1 cellular context compared by ENCODE assay signal in the genomic region with DNA sequence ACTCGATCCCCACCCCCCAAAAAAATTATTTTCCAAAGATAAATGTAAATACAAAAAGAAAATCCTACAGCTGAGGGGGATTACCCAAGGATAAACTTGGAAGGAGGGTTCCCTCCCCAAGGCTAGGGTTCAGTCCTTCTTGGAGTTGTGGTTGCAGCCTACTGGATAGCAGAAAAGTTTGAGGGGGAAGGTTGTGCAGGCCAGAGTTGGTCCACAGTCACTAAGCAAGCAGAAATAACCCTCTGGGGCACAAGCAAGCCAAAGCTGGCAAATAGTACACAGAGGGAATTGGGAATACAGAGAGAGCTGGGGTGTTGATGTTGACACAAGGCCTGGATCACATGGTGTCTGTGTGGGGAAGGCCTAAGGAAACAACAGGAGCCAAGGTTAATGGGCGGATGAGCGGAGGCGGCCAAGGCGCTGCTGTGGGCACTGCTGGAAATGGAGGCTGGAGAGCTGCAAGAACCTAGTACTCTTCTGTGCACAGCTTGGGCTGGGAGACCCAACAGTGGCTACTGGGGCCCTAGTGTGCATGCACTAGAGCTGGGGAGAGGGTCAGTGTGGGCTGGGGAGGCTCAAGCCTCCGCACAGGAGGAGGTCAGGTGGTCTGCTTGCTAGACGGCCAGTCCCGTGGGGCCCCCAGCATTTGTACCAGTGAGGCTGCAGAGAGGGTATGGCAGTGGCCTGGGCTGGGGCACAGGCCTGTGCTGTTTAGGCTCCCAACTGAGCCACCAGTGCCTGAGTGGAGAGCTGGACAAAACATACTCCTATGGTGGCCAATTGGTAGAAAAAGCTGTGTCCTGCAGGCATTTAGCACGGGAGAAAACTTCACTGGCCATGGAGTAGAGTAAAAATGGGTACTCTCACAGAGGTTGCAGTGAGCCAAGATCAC.
TF ChIP-seq lines count a peak whose summit lies in the region.

No MANE protein-coding gene starts in this region.

TF ChIP-seq in HepG2, 621 proteins besides CTCF, POLR2A, EP300 and RAD21 (continued from another document and continues in another):
- TF ChIP-seq ZMYM3 (CRISPR knock-in tag; IDR thresholded peaks at IDR 0.05) (0 out of 2 replicates have a peak, but pooled peaks have one; percentile 33), TARDBP (CRISPR knock-in tag; IDR thresholded peaks at IDR 0.05) (peak; percentile 76), ZSCAN30 (CRISPR knock-in tag; IDR thresholded peaks at IDR 0.05) (no peak), GPN1 (CRISPR knock-in tag; IDR thresholded peaks at IDR 0.05; ENCODE audit: borderline replicate concordance) (no peak), PAX8 (CRISPR knock-in tag; IDR thresholded peaks at IDR 0.05; ENCODE audit: borderline replicate concordance) (no peak), ZFP41 (CRISPR knock-in tag; IDR thresholded peaks at IDR 0.05; ENCODE audit: borderline replicate concordance) (0 out of 2 replicates have a peak, but pooled peaks have one; percentile 10), ZFY (CRISPR knock-in tag; IDR thresholded peaks at IDR 0.05) (peak; percentile 90), ZBTB20 (CRISPR knock-in tag; IDR thresholded peaks at IDR 0.05; ENCODE audit: borderline replicate concordance, low read depth) (0 out of 2 replicates have a peak, but pooled peaks have one; percentile 19), ZNF337 (CRISPR knock-in tag; IDR thresholded peaks at IDR 0.05; ENCODE audit: borderline replicate concordance, low read depth) (0 out of 2 replicates have a peak, but pooled peaks have one; percentile 84), ONECUT2 (CRISPR knock-in tag; IDR thresholded peaks at IDR 0.05) (peak; percentile 51; the same call in 1 of the 2 replicates), ATAD3A (CRISPR knock-in tag; IDR thresholded peaks at IDR 0.05) (peak; percentile 56; the same call in 1 of the 2 replicates), REPIN1 (CRISPR knock-in tag; IDR thresholded peaks at IDR 0.05; ENCODE audit: borderline replicate concordance, low read depth) (0 out of 2 replicates have a peak, but pooled peaks have one; percentile 71), ZMAT3 (CRISPR knock-in tag; conservative IDR thresholded peaks at IDR 0.05) (peak; percentile 64; the same call in 1 of the 2 replicates), KAT7 (CRISPR knock-in tag; IDR thresholded peaks at IDR 0.05; ENCODE audit: borderline replicate concordance) (peak; percentile 75), ERF (CRISPR knock-in tag; IDR thresholded peaks at IDR 0.05) (peak; percentile 90), HNF4A (CRISPR knock-in tag; IDR thresholded peaks at IDR 0.05) (peak; percentile 68), SMC3 (IDR thresholded peaks at IDR 0.05; ENCODE audit: low read length) (no peak), STAT5B (CRISPR knock-in tag; IDR thresholded peaks at IDR 0.05) (no peak), ZNF883 (CRISPR knock-in tag; IDR thresholded peaks at IDR 0.05; ENCODE audit: not compliant biosample characterization) (peak; percentile 84), ZBTB7B (CRISPR knock-in tag; IDR thresholded peaks at IDR 0.05) (peak; percentile 43; the same call in 1 of the 2 replicates), MLLT10 (CRISPR knock-in tag; IDR thresholded peaks at IDR 0.05) (no peak), CC2D1A (CRISPR knock-in tag; IDR thresholded peaks at IDR 0.05) (no peak), HNF4G (IDR thresholded peaks at IDR 0.05; ENCODE audit: borderline replicate concordance, low read depth, low read length) (no peak), HNF4G (CRISPR knock-in tag; IDR thresholded peaks at IDR 0.05; ENCODE audit: borderline replicate concordance, low read depth) (peak; percentile 56), CCAR2 (optimal IDR thresholded peaks at IDR 0.05; ENCODE audit: low read depth, low read length) (no peak), HDAC2 (CRISPR knock-in tag; IDR thresholded peaks at IDR 0.05) (peak; percentile 84; the same call in 1 of the 2 replicates), GABPA (IDR thresholded peaks at IDR 0.05; ENCODE audit: low read depth, low read length) (no peak), GABPA (CRISPR knock-in tag; IDR thresholded peaks at IDR 0.05; ENCODE audit: low read depth) (peak; percentile 84), ZNF546 (CRISPR knock-in tag; conservative IDR thresholded peaks at IDR 0.05) (peak; percentile 56; the same call in 1 of the 2 replicates), ZBTB42 (CRISPR knock-in tag; IDR thresholded peaks at IDR 0.05) (peak; percentile 60; the same call in 1 of the 2 replicates), PHF20 (CRISPR knock-in tag; IDR thresholded peaks at IDR 0.05) (peak; percentile 59), KDM3A (CRISPR knock-in tag; IDR thresholded peaks at IDR 0.05; ENCODE audit: low read depth) (peak; percentile 75; the same call in 1 of the 2 replicates), KLF16 (CRISPR knock-in tag; IDR thresholded peaks at IDR 0.05) (peak in 1 of 2 experiments; percentile 68; a peak in 1 of 4 replicates), NR2F2 (IDR thresholded peaks at IDR 0.05; ENCODE audit: borderline replicate concordance, low read depth) (peak; percentile 47; the same call in 1 of the 2 replicates), HCFC1 (IDR thresholded peaks at IDR 0.05; ENCODE audit: low read depth, low read length) (peak; percentile 5; the same call in 1 of the 2 replicates), FOXP1 (IDR thresholded peaks at IDR 0.05) (peak; percentile 66; the same call in 1 of the 2 replicates), FOXP1 (CRISPR knock-in tag; IDR thresholded peaks at IDR 0.05) (peak; percentile 95), FOXK1 (CRISPR knock-in tag; IDR thresholded peaks at IDR 0.05; ENCODE audit: borderline replicate concordance, low read depth) (peak; percentile 100), ZNF3 (CRISPR knock-in tag; IDR thresholded peaks at IDR 0.05) (no peak), RELA (CRISPR knock-in tag; IDR thresholded peaks at IDR 0.05) (peak; percentile 66; the same call in 1 of the 2 replicates)
- TF ChIP-seq, protein P1, sequence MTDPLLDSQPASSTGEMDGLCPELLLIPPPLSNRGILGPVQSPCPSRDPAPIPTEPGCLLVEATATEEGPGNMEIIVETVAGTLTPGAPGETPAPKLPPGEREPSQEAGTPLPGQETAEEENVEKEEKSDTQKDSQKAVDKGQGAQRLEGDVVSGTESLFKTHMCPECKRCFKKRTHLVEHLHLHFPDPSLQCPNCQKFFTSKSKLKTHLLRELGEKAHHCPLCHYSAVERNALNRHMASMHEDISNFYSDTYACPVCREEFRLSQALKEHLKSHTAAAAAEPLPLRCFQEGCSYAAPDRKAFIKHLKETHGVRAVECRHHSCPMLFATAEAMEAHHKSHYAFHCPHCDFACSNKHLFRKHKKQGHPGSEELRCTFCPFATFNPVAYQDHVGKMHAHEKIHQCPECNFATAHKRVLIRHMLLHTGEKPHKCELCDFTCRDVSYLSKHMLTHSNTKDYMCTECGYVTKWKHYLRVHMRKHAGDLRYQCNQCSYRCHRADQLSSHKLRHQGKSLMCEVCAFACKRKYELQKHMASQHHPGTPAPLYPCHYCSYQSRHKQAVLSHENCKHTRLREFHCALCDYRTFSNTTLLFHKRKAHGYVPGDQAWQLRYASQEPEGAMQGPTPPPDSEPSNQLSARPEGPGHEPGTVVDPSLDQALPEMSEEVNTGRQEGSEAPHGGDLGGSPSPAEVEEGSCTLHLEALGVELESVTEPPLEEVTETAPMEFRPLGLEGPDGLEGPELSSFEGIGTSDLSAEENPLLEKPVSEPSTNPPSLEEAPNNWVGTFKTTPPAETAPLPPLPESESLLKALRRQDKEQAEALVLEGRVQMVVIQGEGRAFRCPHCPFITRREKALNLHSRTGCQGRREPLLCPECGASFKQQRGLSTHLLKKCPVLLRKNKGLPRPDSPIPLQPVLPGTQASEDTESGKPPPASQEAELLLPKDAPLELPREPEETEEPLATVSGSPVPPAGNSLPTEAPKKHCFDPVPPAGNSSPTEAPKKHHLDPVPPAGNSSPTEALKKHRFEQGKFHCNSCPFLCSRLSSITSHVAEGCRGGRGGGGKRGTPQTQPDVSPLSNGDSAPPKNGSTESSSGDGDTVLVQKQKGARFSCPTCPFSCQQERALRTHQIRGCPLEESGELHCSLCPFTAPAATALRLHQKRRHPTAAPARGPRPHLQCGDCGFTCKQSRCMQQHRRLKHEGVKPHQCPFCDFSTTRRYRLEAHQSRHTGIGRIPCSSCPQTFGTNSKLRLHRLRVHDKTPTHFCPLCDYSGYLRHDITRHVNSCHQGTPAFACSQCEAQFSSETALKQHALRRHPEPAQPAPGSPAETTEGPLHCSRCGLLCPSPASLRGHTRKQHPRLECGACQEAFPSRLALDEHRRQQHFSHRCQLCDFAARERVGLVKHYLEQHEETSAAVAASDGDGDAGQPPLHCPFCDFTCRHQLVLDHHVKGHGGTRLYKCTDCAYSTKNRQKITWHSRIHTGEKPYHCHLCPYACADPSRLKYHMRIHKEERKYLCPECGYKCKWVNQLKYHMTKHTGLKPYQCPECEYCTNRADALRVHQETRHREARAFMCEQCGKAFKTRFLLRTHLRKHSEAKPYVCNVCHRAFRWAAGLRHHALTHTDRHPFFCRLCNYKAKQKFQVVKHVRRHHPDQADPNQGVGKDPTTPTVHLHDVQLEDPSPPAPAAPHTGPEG (CRISPR knock-in tag; IDR thresholded peaks at IDR 0.05): peak; percentile 61; the same call in 1 of the 2 replicates
- TF ChIP-seq, protein P2, sequence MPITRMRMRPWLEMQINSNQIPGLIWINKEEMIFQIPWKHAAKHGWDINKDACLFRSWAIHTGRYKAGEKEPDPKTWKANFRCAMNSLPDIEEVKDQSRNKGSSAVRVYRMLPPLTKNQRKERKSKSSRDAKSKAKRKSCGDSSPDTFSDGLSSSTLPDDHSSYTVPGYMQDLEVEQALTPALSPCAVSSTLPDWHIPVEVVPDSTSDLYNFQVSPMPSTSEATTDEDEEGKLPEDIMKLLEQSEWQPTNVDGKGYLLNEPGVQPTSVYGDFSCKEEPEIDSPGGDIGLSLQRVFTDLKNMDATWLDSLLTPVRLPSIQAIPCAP (CRISPR knock-in tag; IDR thresholded peaks at IDR 0.05; ENCODE audit: low read depth): no peak
- TF ChIP-seq, protein P3, sequence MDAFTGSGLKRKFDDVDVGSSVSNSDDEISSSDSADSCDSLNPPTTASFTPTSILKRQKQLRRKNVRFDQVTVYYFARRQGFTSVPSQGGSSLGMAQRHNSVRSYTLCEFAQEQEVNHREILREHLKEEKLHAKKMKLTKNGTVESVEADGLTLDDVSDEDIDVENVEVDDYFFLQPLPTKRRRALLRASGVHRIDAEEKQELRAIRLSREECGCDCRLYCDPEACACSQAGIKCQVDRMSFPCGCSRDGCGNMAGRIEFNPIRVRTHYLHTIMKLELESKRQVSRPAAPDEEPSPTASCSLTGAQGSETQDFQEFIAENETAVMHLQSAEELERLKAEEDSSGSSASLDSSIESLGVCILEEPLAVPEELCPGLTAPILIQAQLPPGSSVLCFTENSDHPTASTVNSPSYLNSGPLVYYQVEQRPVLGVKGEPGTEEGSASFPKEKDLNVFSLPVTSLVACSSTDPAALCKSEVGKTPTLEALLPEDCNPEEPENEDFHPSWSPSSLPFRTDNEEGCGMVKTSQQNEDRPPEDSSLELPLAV (CRISPR knock-in tag; conservative IDR thresholded peaks at IDR 0.05; ENCODE audit: low read depth): no peak
- TF ChIP-seq, protein P4, sequence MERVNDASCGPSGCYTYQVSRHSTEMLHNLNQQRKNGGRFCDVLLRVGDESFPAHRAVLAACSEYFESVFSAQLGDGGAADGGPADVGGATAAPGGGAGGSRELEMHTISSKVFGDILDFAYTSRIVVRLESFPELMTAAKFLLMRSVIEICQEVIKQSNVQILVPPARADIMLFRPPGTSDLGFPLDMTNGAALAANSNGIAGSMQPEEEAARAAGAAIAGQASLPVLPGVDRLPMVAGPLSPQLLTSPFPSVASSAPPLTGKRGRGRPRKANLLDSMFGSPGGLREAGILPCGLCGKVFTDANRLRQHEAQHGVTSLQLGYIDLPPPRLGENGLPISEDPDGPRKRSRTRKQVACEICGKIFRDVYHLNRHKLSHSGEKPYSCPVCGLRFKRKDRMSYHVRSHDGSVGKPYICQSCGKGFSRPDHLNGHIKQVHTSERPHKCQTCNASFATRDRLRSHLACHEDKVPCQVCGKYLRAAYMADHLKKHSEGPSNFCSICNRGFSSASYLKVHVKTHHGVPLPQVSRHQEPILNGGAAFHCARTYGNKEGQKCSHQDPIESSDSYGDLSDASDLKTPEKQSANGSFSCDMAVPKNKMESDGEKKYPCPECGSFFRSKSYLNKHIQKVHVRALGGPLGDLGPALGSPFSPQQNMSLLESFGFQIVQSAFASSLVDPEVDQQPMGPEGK (CRISPR knock-in tag; IDR thresholded peaks at IDR 0.05): peak; percentile 78
- TF ChIP-seq, protein P5, sequence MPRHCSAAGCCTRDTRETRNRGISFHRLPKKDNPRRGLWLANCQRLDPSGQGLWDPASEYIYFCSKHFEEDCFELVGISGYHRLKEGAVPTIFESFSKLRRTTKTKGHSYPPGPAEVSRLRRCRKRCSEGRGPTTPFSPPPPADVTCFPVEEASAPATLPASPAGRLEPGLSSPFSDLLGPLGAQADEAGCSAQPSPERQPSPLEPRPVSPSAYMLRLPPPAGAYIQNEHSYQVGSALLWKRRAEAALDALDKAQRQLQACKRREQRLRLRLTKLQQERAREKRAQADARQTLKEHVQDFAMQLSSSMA (CRISPR knock-in tag; IDR thresholded peaks at IDR 0.05): peak; percentile 67; the same call in 1 of the 2 replicates
- TF ChIP-seq, protein P6, sequence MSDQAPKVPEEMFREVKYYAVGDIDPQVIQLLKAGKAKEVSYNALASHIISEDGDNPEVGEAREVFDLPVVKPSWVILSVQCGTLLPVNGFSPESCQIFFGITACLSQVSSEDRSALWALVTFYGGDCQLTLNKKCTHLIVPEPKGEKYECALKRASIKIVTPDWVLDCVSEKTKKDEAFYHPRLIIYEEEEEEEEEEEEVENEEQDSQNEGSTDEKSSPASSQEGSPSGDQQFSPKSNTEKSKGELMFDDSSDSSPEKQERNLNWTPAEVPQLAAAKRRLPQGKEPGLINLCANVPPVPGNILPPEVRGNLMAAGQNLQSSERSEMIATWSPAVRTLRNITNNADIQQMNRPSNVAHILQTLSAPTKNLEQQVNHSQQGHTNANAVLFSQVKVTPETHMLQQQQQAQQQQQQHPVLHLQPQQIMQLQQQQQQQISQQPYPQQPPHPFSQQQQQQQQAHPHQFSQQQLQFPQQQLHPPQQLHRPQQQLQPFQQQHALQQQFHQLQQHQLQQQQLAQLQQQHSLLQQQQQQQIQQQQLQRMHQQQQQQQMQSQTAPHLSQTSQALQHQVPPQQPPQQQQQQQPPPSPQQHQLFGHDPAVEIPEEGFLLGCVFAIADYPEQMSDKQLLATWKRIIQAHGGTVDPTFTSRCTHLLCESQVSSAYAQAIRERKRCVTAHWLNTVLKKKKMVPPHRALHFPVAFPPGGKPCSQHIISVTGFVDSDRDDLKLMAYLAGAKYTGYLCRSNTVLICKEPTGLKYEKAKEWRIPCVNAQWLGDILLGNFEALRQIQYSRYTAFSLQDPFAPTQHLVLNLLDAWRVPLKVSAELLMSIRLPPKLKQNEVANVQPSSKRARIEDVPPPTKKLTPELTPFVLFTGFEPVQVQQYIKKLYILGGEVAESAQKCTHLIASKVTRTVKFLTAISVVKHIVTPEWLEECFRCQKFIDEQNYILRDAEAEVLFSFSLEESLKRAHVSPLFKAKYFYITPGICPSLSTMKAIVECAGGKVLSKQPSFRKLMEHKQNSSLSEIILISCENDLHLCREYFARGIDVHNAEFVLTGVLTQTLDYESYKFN (CRISPR knock-in tag; conservative IDR thresholded peaks at IDR 0.05): peak; percentile 91
- TF ChIP-seq, protein P7, sequence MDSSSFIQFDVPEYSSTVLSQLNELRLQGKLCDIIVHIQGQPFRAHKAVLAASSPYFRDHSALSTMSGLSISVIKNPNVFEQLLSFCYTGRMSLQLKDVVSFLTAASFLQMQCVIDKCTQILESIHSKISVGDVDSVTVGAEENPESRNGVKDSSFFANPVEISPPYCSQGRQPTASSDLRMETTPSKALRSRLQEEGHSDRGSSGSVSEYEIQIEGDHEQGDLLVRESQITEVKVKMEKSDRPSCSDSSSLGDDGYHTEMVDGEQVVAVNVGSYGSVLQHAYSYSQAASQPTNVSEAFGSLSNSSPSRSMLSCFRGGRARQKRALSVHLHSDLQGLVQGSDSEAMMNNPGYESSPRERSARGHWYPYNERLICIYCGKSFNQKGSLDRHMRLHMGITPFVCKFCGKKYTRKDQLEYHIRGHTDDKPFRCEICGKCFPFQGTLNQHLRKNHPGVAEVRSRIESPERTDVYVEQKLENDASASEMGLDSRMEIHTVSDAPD (CRISPR knock-in tag; IDR thresholded peaks at IDR 0.05): no peak
